8 cellular contexts compared by ENCODE assay signal in the genomic region with DNA sequence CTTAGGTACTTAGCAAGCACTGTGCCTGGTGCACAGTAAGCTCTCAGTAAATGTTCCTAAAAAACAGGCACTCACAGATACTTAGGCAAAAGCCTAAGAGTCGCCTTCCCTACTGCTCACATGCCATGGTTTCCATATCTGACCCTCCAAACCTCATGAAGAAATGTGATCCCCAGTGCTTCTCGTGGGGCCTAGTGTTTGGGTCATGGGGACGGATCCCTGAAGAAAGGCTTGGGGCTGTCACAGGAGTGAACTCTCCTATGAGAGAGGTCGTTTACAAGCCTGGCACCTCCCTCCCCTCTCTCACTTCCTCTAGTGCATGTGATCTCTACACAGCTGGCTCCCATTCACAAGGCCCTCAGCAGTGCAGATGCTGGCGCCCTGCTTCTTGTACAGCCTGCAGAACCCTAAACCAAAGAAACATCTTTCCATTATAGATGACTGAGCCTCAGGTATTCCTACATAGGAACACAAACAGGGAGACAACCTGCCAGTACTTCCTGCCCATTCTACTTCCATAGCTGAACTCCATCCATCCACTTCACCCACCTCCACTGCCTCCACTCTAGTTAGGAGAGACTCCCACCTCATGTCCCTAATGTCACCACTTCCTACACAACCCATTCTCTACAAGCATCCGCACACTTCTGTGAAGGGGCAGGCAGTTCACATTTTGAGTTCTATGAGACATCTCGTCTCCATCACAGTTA. TPM values are rescaled to one million over a fixed set of nuclear protein-coding genes. Genes with fewer than 3 reads are reported as not detected.
DNase-seq lines count a peak whose midpoint lies in the region; ATAC-seq and TF ChIP-seq lines count a peak whose summit lies in the region.

No MANE protein-coding gene starts in this region.

- no peak overlapping the region for H3K27ac Mint-ChIP-seq in GM23338

- H3K9me3 ChIP-seq in thyroid gland = no peaks in the 10 kb centered on the region

- TF ChIP-seq CTCF in thyroid gland (IDR thresholded peaks at IDR 0.05) (no peak), GM23338 (conservative IDR thresholded peaks at IDR 0.05; ENCODE audit: low read depth in 2 of 2) (no peak)

- H3K4me2 ChIP-seq in GM23338 = no peak overlapping the region

- peaks cover 1% of the 10 kb centered on the region for H3K27me3 Mint-ChIP-seq in GM23338 (ENCODE audit: insufficient read depth, low read depth, poor library complexity)

- WGBS in thyroid gland, 2 donors = 79 to 80% methylated on average over 7 of the region's 7 CpGs

- peaks cover 34% of the 10 kb centered on the region for H3K4me1 Mint-ChIP-seq in GM23338

- DNase-seq in NCI-H345 (lab: John Stamatoyannopoulos, UW) = peak; percentile 6
- no peak for DNase-seq in NCI-H345 treated with DMSO at 0.1 percent for 48 hours (lab: John Stamatoyannopoulos, UW; ENCODE audit: unreplicated experiment)
- peak; percentile 94 for DNase-seq in NAMALWA (ENCODE audit: low spot score)
- DNase-seq in foreskin melanocyte = peak; percentile 76
- peak; percentile 20 to 40 for DNase-seq in thyroid gland
- no peak for DNase-seq in DMS 273 (lab: John Stamatoyannopoulos, UW; ENCODE audit: unreplicated experiment)
- no peak for DNase-seq in GM23338 (ENCODE audit: low spot score)

- no peaks in the 10 kb centered on the region for H3K27me3 ChIP-seq in thyroid gland
- no peaks in the 10 kb centered on the region for H3K27me3 ChIP-seq in GM23338 (ENCODE audit: insufficient read depth)

- H3K4me1 ChIP-seq in thyroid gland (peaks cover 32 to 52% of the 10 kb centered on the region in 2 donors), GM23338 (ENCODE audit: insufficient read depth) (peaks cover 5% of the 10 kb centered on the region; the same call in 1 of the 2 replicates)

- no peak overlapping the region for H3K27ac ChIP-seq in thyroid gland
- no peak overlapping the region for H3K27ac ChIP-seq in GM23338 (ENCODE audit: low read depth)

- no peak overlapping the region; the same call in 2 of the 3 replicates for H3K4me3 Mint-ChIP-seq in GM23338

- H3K9me3 Mint-ChIP-seq in GM23338 = peaks cover 71% of the 10 kb centered on the region

- H3K79me2 ChIP-seq in GM23338 (replicated peaks; ENCODE audit: insufficient read depth) = peaks cover 73% of the 10 kb centered on the region

- intact Hi-C loops in thyroid gland (cut with DNase I) = no loop called here

- H3K36me3 Mint-ChIP-seq in GM23338 (ENCODE audit: low read depth) = peaks cover 26% of the 10 kb centered on the region

- no peak overlapping the region for H3K4me3 ChIP-seq in thyroid gland (replicated peaks in 1 of 3)
- H3K4me3 ChIP-seq in GM23338 = no peak overlapping the region

- H3K36me3 ChIP-seq in thyroid gland (no peaks in the 10 kb centered on the region), GM23338 (ENCODE audit: insufficient read depth) (no peaks in the 10 kb centered on the region; the same call in 1 of the 2 replicates)

- no peak overlapping the region for H2AFZ ChIP-seq in GM23338

- TF ChIP-seq POLR2A in thyroid gland (IDR thresholded peaks at IDR 0.05) = no peak

- peaks cover 23% of the 10 kb centered on the region for H4K20me1 ChIP-seq in GM23338 (replicated peaks; ENCODE audit: insufficient read depth)

- H3F3A ChIP-seq in GM23338 (replicated peaks; ENCODE audit: low read depth) = no peaks in the 10 kb centered on the region

- no peaks in the 10 kb centered on the region for H3K9me2 ChIP-seq in GM23338 (ENCODE audit: insufficient read depth)

- ATAC-seq in GM21825 (IDR thresholded peaks at IDR 0.05; ENCODE audit: unreplicated experiment) (peak; percentile 53), GM23338 (no peak)

TF ChIP-seq in GM23338, 12 proteins besides CTCF, POLR2A, EP300 and RAD21:
- TF ChIP-seq ZNF114 (CRISPR knock-in tag; IDR thresholded peaks at IDR 0.05) (no peak), ETS1 (IDR thresholded peaks at IDR 0.05) (no peak), POLR2AphosphoS5 (IDR thresholded peaks at IDR 0.05; ENCODE audit: low read depth) (no peak), EZH2 (IDR thresholded peaks at IDR 0.05; ENCODE audit: low read depth, unreplicated experiment) (no peak)

RNA-seq across cellular contexts. Expression of gene SLC15A4, which starts 2.9 kb away (rescaled TPM):
- total RNA-seq in thyroid gland = 10 to 100 TPM; 40.4 to 55.6 (median 43.9) TPM
- total RNA-seq in GM23338 (2014; rRNA removed; shearing (Covaris generic)) = 27.1 and 30.3 TPM in 2 replicates
- polyA plus RNA-seq in GM23338 (2016; fragmentation: Nextera tagmentation; extraction: Ambion mirVana) = 6.7 and 7.7 TPM in 2 replicates

RNA-seq across cellular contexts. Expression of gene GLT1D1, which starts 32.4 kb away (rescaled TPM):
- total RNA-seq in thyroid gland = 1 to 10 TPM in 1 of 4 donors, under 1 TPM in 3; 0.13 to 2.6 (median 0.45) TPM
- 4.4 and 5.9 TPM in 2 replicates for total RNA-seq in GM23338 (2014; rRNA removed; shearing (Covaris generic))
- polyA plus RNA-seq in GM23338 (2016; fragmentation: Nextera tagmentation; extraction: Ambion mirVana) = 1.4 and 1.9 TPM in 2 replicates

Comparison
In these comparisons a context has a peak if more than half of its experiments do, and no peak if none do; other contexts are left out.
1. DNase-seq: peak in NCI-H345 (single experiment), NAMALWA (single experiment), foreskin melanocyte (single experiment) and thyroid gland (2 of 2); none in NCI-H345 treated with DMSO at 0.1 percent for 48 hours (single experiment), DMS 273 (single experiment) and GM23338 (single experiment).